Comparison of ENCODE assay signal across 11 cellular contexts in genomic region chr1:157551694-157552693, GRCh38. TPM values are rescaled to one million over a fixed set of nuclear protein-coding genes. Genes with fewer than 3 reads are reported as not detected.
DNase-seq lines count a peak whose midpoint lies in the region; ATAC-seq and TF ChIP-seq lines count a peak whose summit lies in the region.
"Had no signal": no experiment of that assay in that cellular context is flagged by ENCODE, and none has a peak within 500 bp of the region (broad histone marks: within the 10 kb centered on the region; RNA-seq: fewer than 3 reads in every experiment).

Gene FCRL5, minus strand, starts transcription at chr1:157552515. Its CDS starts 153 bp downstream, at chr1:157552362.

- DNase-seq in Karpas-422 (peak; percentile 53), EL (no peak), DMS153 treated with DMSO at 0.1 percent for 48 hours (lab: John Stamatoyannopoulos, UW; ENCODE audit: unreplicated experiment) (no peak)
- no peak for DNase-seq in naive thymus-derived CD4-positive, alpha-beta T cell
- DNase-seq in naive thymus-derived CD8-positive, alpha-beta T cell: no peak
- DNase-seq: activated CD4-positive, alpha-beta T cell treated with anti-CD3 and anti-CD28 coated beads, Interleukin-2, amount 50 U/mL, for 1 hour; NCI-H146; stimulated activated naive CD8-positive, alpha-beta T cell treated with anti-CD3 and anti-CD28 coated beads, Interleukin-15, Interleukin-2, amounts not matched to agents 100 U/mL and 50 U/mL, for 24 hours had no signal

- H3K36me3 Mint-ChIP-seq in naive thymus-derived CD4-positive, alpha-beta T cell: no peaks in the 10 kb centered on the region
- H3K36me3 Mint-ChIP-seq in naive thymus-derived CD8-positive, alpha-beta T cell: no peaks in the 10 kb centered on the region

- H4K20me1 ChIP-seq in DOHH2 (ENCODE audit: control insufficient read depth, insufficient read depth, low read depth, low read length): no peaks in the 10 kb centered on the region
- H4K20me1 ChIP-seq in Karpas-422 (ENCODE audit: insufficient read depth, low read depth, low read length): no peaks in the 10 kb centered on the region

- peaks cover 33% of the 10 kb centered on the region for H3K4me1 ChIP-seq in DOHH2 (ENCODE audit: control insufficient read depth, low read length)
- H3K4me1 ChIP-seq in Karpas-422 (ENCODE audit: low read length): peaks cover 26% of the 10 kb centered on the region
- no peaks in the 10 kb centered on the region for H3K4me1 ChIP-seq in naive thymus-derived CD4-positive, alpha-beta T cell (ENCODE audit: control insufficient read depth in 2 of 2, insufficient read depth in 2 of 2, low read length in 2 of 2)

- H2AFZ ChIP-seq in Karpas-422 (ENCODE audit: low read length): no peak within 1 kb of the TSS

- H3K4me2 ChIP-seq in DOHH2 (ENCODE audit: low read length) (peak within 1 kb of the TSS; percentile 66), Karpas-422 (ENCODE audit: low read depth, low read length, poor library complexity, severe bottlenecking) (peak within 1 kb of the TSS; percentile 14)

- H3F3A ChIP-seq in DOHH2 (ENCODE audit: control insufficient read depth, insufficient read depth): no peaks in the 10 kb centered on the region; the same call in 1 of the 2 replicates

- H3K27ac Mint-ChIP-seq in naive thymus-derived CD4-positive, alpha-beta T cell: no peak within 1 kb of the TSS
- peak within 1 kb of the TSS in 1 of 10 donors; percentile 19 for H3K27ac Mint-ChIP-seq in naive thymus-derived CD8-positive, alpha-beta T cell

- no peak within 1 kb of the TSS for H3K4me3 Mint-ChIP-seq in naive thymus-derived CD4-positive, alpha-beta T cell
- H3K4me3 Mint-ChIP-seq in naive thymus-derived CD8-positive, alpha-beta T cell: peak within 1 kb of the TSS in 2 of 10 donors; percentile 3 to 81

- H3K9ac ChIP-seq in Karpas-422 (ENCODE audit: low read length): peak within 1 kb of the TSS; percentile 14; the same call in 1 of the 2 replicates

- H3K9me3 ChIP-seq in DOHH2 (ENCODE audit: control insufficient read depth, insufficient read depth, low read length) (no peaks in the 10 kb centered on the region), Karpas-422 (ENCODE audit: low read length) (no peaks in the 10 kb centered on the region)
- no peaks in the 10 kb centered on the region for H3K9me3 ChIP-seq in naive thymus-derived CD4-positive, alpha-beta T cell (ENCODE audit: control insufficient read depth in 2 of 3, low read length in 3 of 3)

- ATAC-seq in HG02763 (IDR thresholded peaks at IDR 0.05; ENCODE audit: unreplicated experiment): peak; percentile 74
- no peak for ATAC-seq in naive thymus-derived CD4-positive, alpha-beta T cell
- ATAC-seq in naive thymus-derived CD8-positive, alpha-beta T cell: no peak
- ATAC-seq: stimulated activated naive CD8-positive, alpha-beta T cell treated with anti-CD3 and anti-CD28 coated beads, Interleukin-15, Interleukin-2, amounts not matched to agents 100 U/mL and 50 U/mL, for 24 hours had no signal

- H3K27ac ChIP-seq in DOHH2 (ENCODE audit: low read depth, low read length) (peak within 1 kb of the TSS; percentile 48), Karpas-422 (ENCODE audit: low read length) (no peak within 1 kb of the TSS)
- H3K27ac ChIP-seq in naive thymus-derived CD4-positive, alpha-beta T cell (ENCODE audit: low read depth, low read length): no peak within 1 kb of the TSS

- H3K36me3 ChIP-seq in DOHH2 (ENCODE audit: control insufficient read depth, low read length) (no peaks in the 10 kb centered on the region), Karpas-422 (ENCODE audit: insufficient read depth, low read length) (no peaks in the 10 kb centered on the region)
- no peaks in the 10 kb centered on the region for H3K36me3 ChIP-seq in naive thymus-derived CD4-positive, alpha-beta T cell (ENCODE audit: control insufficient read depth in 2 of 3, insufficient read depth in 3 of 3, low read length in 3 of 3)

- H3K27me3 Mint-ChIP-seq in naive thymus-derived CD4-positive, alpha-beta T cell: peaks cover 5 to 19% (median 11%) of the 10 kb centered on the region in 5 donors
- H3K27me3 Mint-ChIP-seq in naive thymus-derived CD8-positive, alpha-beta T cell: peaks cover 0 to 12% (median 9%) of the 10 kb centered on the region in 5 donors

- no peaks in the 10 kb centered on the region for H3K9me2 ChIP-seq in DOHH2 (replicated peaks; ENCODE audit: control insufficient read depth, low read length)
- no peaks in the 10 kb centered on the region for H3K9me2 ChIP-seq in Karpas-422 (replicated peaks; ENCODE audit: insufficient read depth, low read length)

- no peaks in the 10 kb centered on the region for H3K79me2 ChIP-seq in DOHH2 (ENCODE audit: control insufficient read depth, low read length)
- no peaks in the 10 kb centered on the region for H3K79me2 ChIP-seq in Karpas-422 (ENCODE audit: low read length)

- no peaks in the 10 kb centered on the region for H3K4me1 Mint-ChIP-seq in naive thymus-derived CD4-positive, alpha-beta T cell
- peaks cover 0 to 25% (median 4%) of the 10 kb centered on the region in 4 donors for H3K4me1 Mint-ChIP-seq in naive thymus-derived CD8-positive, alpha-beta T cell

- peaks cover 0 to 2% (median 0%) of the 10 kb centered on the region in 11 donors for H3K9me3 Mint-ChIP-seq in naive thymus-derived CD4-positive, alpha-beta T cell
- no peaks in the 10 kb centered on the region for H3K9me3 Mint-ChIP-seq in naive thymus-derived CD8-positive, alpha-beta T cell

- H3K4me3 ChIP-seq in DOHH2 (ENCODE audit: low read length) (peak within 1 kb of the TSS; percentile 55), Karpas-422 (ENCODE audit: low read length) (no peak within 1 kb of the TSS)
- no peak within 1 kb of the TSS for H3K4me3 ChIP-seq in naive thymus-derived CD4-positive, alpha-beta T cell (ENCODE audit: low read length)

- CTCF ChIA-PET in naive thymus-derived CD4-positive, alpha-beta T cell (lab: Charles Lee): no interaction called here

- POLR2A ChIA-PET in naive thymus-derived CD4-positive, alpha-beta T cell (lab: Charles Lee): interaction anchor here (0.7 kb wide), 1 partner anchor 12 kb away, joined by 3 read pairs; no protein-coding TSS in a partner anchor
- POLR2A ChIA-PET in naive thymus-derived CD8-positive, alpha-beta T cell (lab: Charles Lee): interaction anchor here (0.6 kb wide), 1 partner anchor 18 kb away, joined by 3 read pairs; no protein-coding TSS in a partner anchor

- H3K27me3 ChIP-seq in DOHH2 (ENCODE audit: control insufficient read depth, low read length): no peaks in the 10 kb centered on the region
- no peaks in the 10 kb centered on the region for H3K27me3 ChIP-seq in Karpas-422 (ENCODE audit: low read length)
- no peaks in the 10 kb centered on the region for H3K27me3 ChIP-seq in naive thymus-derived CD4-positive, alpha-beta T cell (ENCODE audit: control insufficient read depth in 2 of 2, insufficient read depth in 2 of 2, low read length in 2 of 2)

- TF ChIP-seq POLR2A in GM19099 (IDR thresholded peaks at IDR 0.05; ENCODE audit: extremely low read depth, insufficient read length, low read depth): peak; percentile 68

- TF ChIP-seq CTCF in DOHH2 (IDR thresholded peaks at IDR 0.05; ENCODE audit: low read depth, low read length, poor library complexity, severe bottlenecking): no peak

- intact Hi-C loops in naive thymus-derived CD4-positive, alpha-beta T cell (cut with micrococcal nuclease): no loop called here

RNA-seq across cellular contexts. Expression of gene FCRL5, which starts in this region (rescaled TPM):
- total RNA-seq in Karpas-422 (2014; rRNA removed; shearing (Covaris generic); ENCODE audit: low replicate concordance): 0.93 and 0.97 TPM in 2 replicates
- 1 to 10 TPM in 2 of 5 experiments, under 1 TPM in 2, not detected in 1; 0.11 to 3.8 (median 0.80) TPM for total RNA-seq in naive thymus-derived CD4-positive, alpha-beta T cell
- not detected for polyA plus RNA-seq in naive thymus-derived CD4-positive, alpha-beta T cell
- 1 to 10 TPM; 1.2 to 1.7 TPM for total RNA-seq in naive thymus-derived CD8-positive, alpha-beta T cell
- polyA plus RNA-seq in naive thymus-derived CD8-positive, alpha-beta T cell: not detected

Comparison
In these comparisons a context has a peak if more than half of its experiments do, and no peak if none do; other contexts are left out.
1. Peak in DNase-seq, H3K9ac ChIP-seq and H3K4me2 ChIP-seq in Karpas-422; RNA of the gene not detected or under 1 TPM.